In genomic region chr12:49365542-49365941, GRCh38 we compare ENCODE assay signal across 9 cellular contexts. TPM values are rescaled to one million over a fixed set of nuclear protein-coding genes. Genes with fewer than 3 reads are reported as not detected.
DNase-seq lines count a peak whose midpoint lies in the region; ATAC-seq, FAIRE-seq and TF ChIP-seq lines count a peak whose summit lies in the region.
"Had no signal": no experiment of that assay in that cellular context is flagged by ENCODE, and none has a peak within 500 bp of the region (broad histone marks: within the 10 kb centered on the region; RNA-seq: fewer than 3 reads in every experiment).

No MANE protein-coding gene starts in this region.

- DNase-seq in M059J (ENCODE audit: low read depth) (peak; percentile 93), K562 (ENCODE audit: extremely low read depth in 1 of 4, low spot score in 3 of 4) (peak; percentile 29 to 60 (median 32)), neural crest cell (ENCODE audit: low read depth, low spot score) (no peak), small intestine (no peak), islet precursor cell (no peak), sciatic nerve (ENCODE audit: low spot score) (no peak)
- DNase-seq: activated gamma-delta T cell treated with Interleukin-2 at 50 U/mL for 16 hours, NCI-H526 treated with DMSO at 0.1 percent for 48 hours had no signal

- H3K36me3 ChIP-seq in ES-I3 (ENCODE audit: insufficient read depth, low read length): no peaks in the 10 kb centered on the region
- no peaks in the 10 kb centered on the region for H3K36me3 ChIP-seq in K562 (ENCODE audit: control insufficient read depth, insufficient read depth, low read length)
- H3K36me3 ChIP-seq in small intestine (ENCODE audit: control insufficient read depth in 2 of 2, insufficient read depth in 2 of 2, low read length in 2 of 2): no peaks in the 10 kb centered on the region

- POLR2A ChIA-PET in K562 (lab: Yijun Ruan, JAX): interaction anchor here (0.6 to 3.4 kb wide), 9 partner anchors 11 to 376 kb away, joined by 3 to 17 read pairs (median 3); partner anchors contain the start of gene TMBIM6

- H3K4me3 ChIP-seq in K562 (no peak overlapping the region), small intestine (ENCODE audit: low read depth in 1 of 2, low read length in 2 of 2) (no peak overlapping the region)

- no peaks in the 10 kb centered on the region for H3K36me3 Mint-ChIP-seq in neural crest cell (ENCODE audit: low read depth)

- H3K27me3 Mint-ChIP-seq in neural crest cell (ENCODE audit: low read depth): peaks cover 7% of the 10 kb centered on the region

- CTCF ChIA-PET in K562 (lab: Yijun Ruan, JAX; ENCODE audit: low intra/inter-chr PET ratio): interaction anchor here (1.1 kb wide), 1 partner anchor 148 kb away, joined by 3 read pairs; no protein-coding TSS in a partner anchor

- TF ChIP-seq EP300 in K562 (IDR thresholded peaks at IDR 0.05; ENCODE audit: low read length): peak; percentile 63; the same call in 1 of the 2 replicates

- peak overlapping the region; percentile 6; the same call in 1 of the 2 replicates for H3K4me2 ChIP-seq in K562 (ENCODE audit: insufficient read depth, low read length)

- no TSS peak for BruUV-seq in K562 (replicated peaks; lab: Mats Ljungman, UMichigan)

- FAIRE-seq in K562 (lab: Jason Lieb, UNC): peak; percentile 54
- FAIRE-seq in small intestine (lab: Jason Lieb, UNC): no peak

- in situ Hi-C loops in K562 (cut with MboI): no loop called here

- H3K4me1 Mint-ChIP-seq in neural crest cell: peaks cover 23% of the 10 kb centered on the region

- H3K4me3 Mint-ChIP-seq in neural crest cell: peak overlapping the region; percentile 5

- peaks cover 34% of the 10 kb centered on the region for H3K79me2 ChIP-seq in K562 (ENCODE audit: control insufficient read depth, insufficient read depth, low read length)

- TF ChIP-seq CTCF in K562 (IDR thresholded peaks at IDR 0.05 in 2 of 3, conservative IDR thresholded peaks at IDR 0.05 in 1 of 3; ENCODE audit: insufficient read depth in 2 of 3, low read depth in 1 of 3, low read length in 3 of 3): no peak
- no peak for TF ChIP-seq CTCF in neural crest cell (conservative IDR thresholded peaks at IDR 0.05)

- H3K9me3 Mint-ChIP-seq in neural crest cell: no peaks in the 10 kb centered on the region

- H3K27ac Mint-ChIP-seq in neural crest cell (ENCODE audit: unreplicated experiment): no peak overlapping the region

- no peaks in the 10 kb centered on the region for H3K9me1 ChIP-seq in K562 (ENCODE audit: control insufficient read depth, insufficient read depth, low read length)

- no peak for TF ChIP-seq RAD21 in K562 (CRISPR knock-in tag; conservative IDR thresholded peaks at IDR 0.05 in 1 of 2, IDR thresholded peaks at IDR 0.05 in 1 of 2)

- H3K9ac ChIP-seq in ES-I3 (ENCODE audit: low read depth, low read length) (peak overlapping the region; percentile 89; the same call in 1 of the 2 replicates), K562 (ENCODE audit: insufficient read depth in 1 of 2, low read depth in 2 of 2, low read length in 2 of 2) (no peak overlapping the region)

- no peaks in the 10 kb centered on the region for H3K9me3 ChIP-seq in ES-I3 (ENCODE audit: control insufficient read depth, insufficient read depth, low read length)
- no peaks in the 10 kb centered on the region for H3K9me3 ChIP-seq in K562 (replicated peaks; ENCODE audit: control insufficient read depth, insufficient read depth, low read depth, low read length)
- H3K9me3 ChIP-seq in small intestine (ENCODE audit: control insufficient read depth, low read depth): no peaks in the 10 kb centered on the region

- H2AFZ ChIP-seq in K562 (ENCODE audit: low read depth, low read length): no peak overlapping the region

- TF ChIP-seq POLR2A in K562 (conservative IDR thresholded peaks at IDR 0.05): no peak

- 1% methylated on average over 5 of the region's 5 CpGs for WGBS in K562 (ENCODE audit: insufficient coverage, low coverage, missing lambda C conversion rate)
- WGBS in small intestine, 3 donors: 62 to 76% (median 64%) methylated on average over 5 of the region's 5 CpGs

- H3K27ac ChIP-seq in K562 (ENCODE audit: extremely low read depth, low read depth, low read length): no peak overlapping the region
- no peak overlapping the region for H3K27ac ChIP-seq in small intestine (ENCODE audit: low read depth in 1 of 2, low read length in 1 of 2)

- H4K20me1 ChIP-seq in K562 (replicated peaks; ENCODE audit: control insufficient read depth, insufficient read depth, low read length): no peaks in the 10 kb centered on the region

- ATAC-seq in K562 (no peak), sciatic nerve (no peak)

- H3K4me1 ChIP-seq in ES-I3 (ENCODE audit: insufficient read depth, low read length) (peaks cover 6% of the 10 kb centered on the region; the same call in 1 of the 2 replicates), K562 (replicated peaks in 1 of 2; ENCODE audit: control insufficient read depth in 2 of 2, insufficient read depth in 2 of 2, low read length in 2 of 2) (peaks cover 12 to 25% of the 10 kb centered on the region in 2 experiments; a peak in 3 of 5 replicates), small intestine (ENCODE audit: control insufficient read depth in 2 of 2, insufficient read depth in 1 of 2, low read depth in 1 of 2, low read length in 1 of 2) (no peaks in the 10 kb centered on the region)

- H3K27me3 ChIP-seq in K562 (ENCODE audit: control insufficient read depth in 2 of 2, insufficient read depth in 2 of 2, low read length in 2 of 2): no peaks in the 10 kb centered on the region
- no peaks in the 10 kb centered on the region for H3K27me3 ChIP-seq in small intestine (ENCODE audit: control insufficient read depth in 2 of 2, insufficient read depth in 2 of 2, low read length in 2 of 2)

- intact Hi-C loops in K562 (cut with micrococcal nuclease): loop anchor here (5.0 kb wide), 1 partner anchor 57 kb away; no protein-coding TSS in a partner anchor
- intact Hi-C loops in sciatic nerve (cut with DNase I): no loop called here

RNA-seq across cellular contexts. Expression of gene SPATS2, which starts 1.7 kb away (rescaled TPM):
- 12.3 and 29.9 TPM in 2 replicates for total RNA-seq in M059J (2014; rRNA removed; shearing (Covaris generic))
- 49.5 and 94.9 TPM in 2 replicates for total RNA-seq in K562 (2011; cell fraction: chromatin; rRNA removed; ENCODE audit: low replicate concordance)
- total RNA-seq in K562 (2011; cell fraction: nucleolus; rRNA removed): 28.2 and 31.3 TPM in 2 replicates
- total RNA-seq in K562 (2011; cell fraction: nucleoplasm; rRNA removed): 38.9 and 51.6 TPM in 2 replicates
- total RNA-seq in K562 (2014; rRNA removed) (9.7 and 12.5 TPM in 2 replicates), K562 (2014; rRNA removed; fragmentation: Illumina TruSeq; extraction: Trizol) (18.3 and 20.3 TPM in 2 replicates), K562 (2015; rRNA removed; fragmentation: Illumina TruSeq; extraction: Trizol) (17.8 and 17.9 TPM in 2 replicates), K562 (2021) (14.6 and 16.3 TPM in 2 replicates), neural crest cell (45.2 and 45.7 TPM in 2 replicates), sciatic nerve (14.8 TPM)
- polyA plus RNA-seq in K562 (2011; rRNA removed) (30.0 and 48.2 TPM in 2 replicates), K562 (2014; fragmentation: Illumina TruSeq; extraction: Trizol) (22.6 and 25.3 TPM in 2 replicates), K562 (2014; fragmentation: Nextera tagmentation; extraction: Ambion mirVana) (1 to 10 TPM; 5.4 to 8.7 TPM), K562 (2014; rRNA removed) (14.9 and 17.5 TPM in 2 replicates), small intestine (10 to 100 TPM; 11.9 to 14.4 (median 14.3) TPM)
- polyA plus RNA-seq in K562 (2011; cell fraction: cytosol; rRNA removed): 20.0 and 25.0 TPM in 2 replicates
- polyA plus RNA-seq in K562 (2011; cell fraction: nucleus; rRNA removed): 17.1 and 18.6 TPM in 2 replicates
- 14.7 and 16.8 TPM in 2 replicates for polyA plus RNA-seq in K562 (2012)
- polyA minus RNA-seq in K562 (2011; rRNA and poly(A)+ RNA removed): 41.3 and 51.6 TPM in 2 replicates
- 15.9 and 27.9 TPM in 2 replicates for polyA minus RNA-seq in K562 (2011; cell fraction: cytosol; rRNA and poly(A)+ RNA removed)
- polyA minus RNA-seq in K562 (2011; cell fraction: nucleus; rRNA and poly(A)+ RNA removed): 12.3 and 24.8 TPM in 2 replicates

RNA-seq across cellular contexts. Expression of gene DNAJC22, which starts 18.9 kb away (rescaled TPM):
- total RNA-seq in M059J (2014; rRNA removed; shearing (Covaris generic)): 8.2 and 12.3 TPM in 2 replicates
- total RNA-seq in K562 (2011; cell fraction: chromatin; rRNA removed; ENCODE audit: low replicate concordance): 2.1 and 4.9 TPM in 2 replicates
- 2.0 and 2.3 TPM in 2 replicates for total RNA-seq in K562 (2011; cell fraction: nucleolus; rRNA removed)
- total RNA-seq in K562 (2011; cell fraction: nucleoplasm; rRNA removed): 1.7 and 2.2 TPM in 2 replicates
- total RNA-seq in K562 (2014; rRNA removed) (0.50 and 0.69 TPM in 2 replicates), K562 (2014; rRNA removed; fragmentation: Illumina TruSeq; extraction: Trizol) (0.47 and 0.99 TPM in 2 replicates), K562 (2015; rRNA removed; fragmentation: Illumina TruSeq; extraction: Trizol) (0.40 and 0.45 TPM in 2 replicates), K562 (2021) (0.62 and 0.69 TPM in 2 replicates), neural crest cell (0.32 and 0.35 TPM in 2 replicates), sciatic nerve (not detected)
- polyA plus RNA-seq in K562 (2011; rRNA removed) (0.83 and 1.2 TPM in 2 replicates), K562 (2014; fragmentation: Illumina TruSeq; extraction: Trizol) (0.36 and 0.61 TPM in 2 replicates), K562 (2014; fragmentation: Nextera tagmentation; extraction: Ambion mirVana) (under 1 TPM; 0.10 to 0.15 TPM), K562 (2014; rRNA removed) (0.36 and 0.98 TPM in 2 replicates), small intestine (10 to 100 TPM; 14.9 to 25.3 (median 16.3) TPM)
- 0.80 and 0.89 TPM in 2 replicates for polyA plus RNA-seq in K562 (2011; cell fraction: cytosol; rRNA removed)
- polyA plus RNA-seq in K562 (2011; cell fraction: nucleus; rRNA removed): 0.98 and 2.8 TPM in 2 replicates
- polyA plus RNA-seq in K562 (2012): 0.30 and 0.51 TPM in 2 replicates
- polyA minus RNA-seq in K562 (2011; rRNA and poly(A)+ RNA removed): 0.57 and 0.84 TPM in 2 replicates
- polyA minus RNA-seq in K562 (2011; cell fraction: cytosol; rRNA and poly(A)+ RNA removed): 0.73 and 0.95 TPM in 2 replicates
- polyA minus RNA-seq in K562 (2011; cell fraction: nucleus; rRNA and poly(A)+ RNA removed): 0.33 and 0.67 TPM in 2 replicates

RNA-seq across cellular contexts. Expression of gene C1QL4, which starts 28.6 kb away (rescaled TPM):
- 0.39 TPM in 1 of 2 replicates, not detected in the other for total RNA-seq in M059J (2014; rRNA removed; shearing (Covaris generic))
- 0.77 and 1.9 TPM in 2 replicates for total RNA-seq in K562 (2011; cell fraction: chromatin; rRNA removed; ENCODE audit: low replicate concordance)
- 2.7 and 2.8 TPM in 2 replicates for total RNA-seq in K562 (2011; cell fraction: nucleolus; rRNA removed)
- total RNA-seq in K562 (2011; cell fraction: nucleoplasm; rRNA removed): 1.3 and 1.9 TPM in 2 replicates
- 2.0 and 2.1 TPM in 2 replicates for total RNA-seq in K562 (2014; rRNA removed)
- total RNA-seq in K562 (2014; rRNA removed; fragmentation: Illumina TruSeq; extraction: Trizol): 0.10 and 0.15 TPM in 2 replicates
- 0.14 and 0.23 TPM in 2 replicates for total RNA-seq in K562 (2015; rRNA removed; fragmentation: Illumina TruSeq; extraction: Trizol)
- total RNA-seq in K562 (2021): 1.4 and 1.5 TPM in 2 replicates
- polyA plus RNA-seq in K562 (2011; rRNA removed): 0.35 and 0.81 TPM in 2 replicates
- 0.75 and 1.8 TPM in 2 replicates for polyA plus RNA-seq in K562 (2011; cell fraction: cytosol; rRNA removed)
- polyA plus RNA-seq in K562 (2011; cell fraction: nucleus; rRNA removed): 2.0 and 2.9 TPM in 2 replicates
- polyA plus RNA-seq in K562 (2012): 0.64 and 1.00 TPM in 2 replicates
- polyA plus RNA-seq in K562 (2014; fragmentation: Illumina TruSeq; extraction: Trizol): 0.31 and 0.61 TPM in 2 replicates
- polyA plus RNA-seq in K562 (2014; fragmentation: Nextera tagmentation; extraction: Ambion mirVana): under 1 TPM; 0.08 to 0.10 TPM
- 1.2 and 1.3 TPM in 2 replicates for polyA plus RNA-seq in K562 (2014; rRNA removed)
- 0.18 TPM in 1 of 2 replicates, not detected in the other for polyA minus RNA-seq in K562 (2011; rRNA and poly(A)+ RNA removed)
- 0.38 and 1.0 TPM in 2 replicates for polyA minus RNA-seq in K562 (2011; cell fraction: cytosol; rRNA and poly(A)+ RNA removed)
- 0.94 and 1.00 TPM in 2 replicates for polyA minus RNA-seq in K562 (2011; cell fraction: nucleus; rRNA and poly(A)+ RNA removed)
- total RNA-seq in neural crest cell: 0.63 and 0.80 TPM in 2 replicates
- under 1 TPM in 1 of 3 donors, not detected in 2; 0.07 TPM for polyA plus RNA-seq in small intestine
- not detected for total RNA-seq in sciatic nerve

RNA-seq across cellular contexts. Expression of gene TROAP, which starts 42.5 kb away (rescaled TPM):
- 31.3 and 47.4 TPM in 2 replicates for total RNA-seq in M059J (2014; rRNA removed; shearing (Covaris generic))
- total RNA-seq in K562 (2011; cell fraction: chromatin; rRNA removed; ENCODE audit: low replicate concordance): 116 and 289 TPM in 2 replicates
- total RNA-seq in K562 (2011; cell fraction: nucleolus; rRNA removed): 173 and 178 TPM in 2 replicates
- total RNA-seq in K562 (2011; cell fraction: nucleoplasm; rRNA removed): 141 and 151 TPM in 2 replicates
- total RNA-seq in K562 (2014; rRNA removed) (60.4 and 60.8 TPM in 2 replicates), K562 (2014; rRNA removed; fragmentation: Illumina TruSeq; extraction: Trizol) (39.0 and 56.5 TPM in 2 replicates), K562 (2015; rRNA removed; fragmentation: Illumina TruSeq; extraction: Trizol) (59.2 and 59.8 TPM in 2 replicates), K562 (2021) (72.9 and 83.0 TPM in 2 replicates), neural crest cell (88.0 and 91.2 TPM in 2 replicates), sciatic nerve (0.58 TPM)
- polyA plus RNA-seq in K562 (2011; rRNA removed) (46.4 and 61.0 TPM in 2 replicates), K562 (2014; fragmentation: Illumina TruSeq; extraction: Trizol) (171 and 183 TPM in 2 replicates), K562 (2014; fragmentation: Nextera tagmentation; extraction: Ambion mirVana) (10 to 100 TPM; 52.1 to 53.7 TPM), K562 (2014; rRNA removed) (101 and 112 TPM in 2 replicates), small intestine (10 to 100 TPM in 1 of 3 donors, 1 to 10 TPM in 1, not detected in 1; 1.3 to 29.5 TPM)
- 34.7 and 45.0 TPM in 2 replicates for polyA plus RNA-seq in K562 (2011; cell fraction: cytosol; rRNA removed)
- polyA plus RNA-seq in K562 (2011; cell fraction: nucleus; rRNA removed): 167 and 238 TPM in 2 replicates
- 67.5 and 72.2 TPM in 2 replicates for polyA plus RNA-seq in K562 (2012)
- 26.0 and 27.1 TPM in 2 replicates for polyA minus RNA-seq in K562 (2011; rRNA and poly(A)+ RNA removed)
- 28.1 and 36.8 TPM in 2 replicates for polyA minus RNA-seq in K562 (2011; cell fraction: cytosol; rRNA and poly(A)+ RNA removed)
- 70.8 and 123 TPM in 2 replicates for polyA minus RNA-seq in K562 (2011; cell fraction: nucleus; rRNA and poly(A)+ RNA removed)

Comparison
In these comparisons a context has a peak if more than half of its experiments do, and no peak if none do; other contexts are left out.
1. DNase-seq: peak in M059J (single experiment) and K562 (4 of 4); none in neural crest cell (single experiment), small intestine (single experiment), islet precursor cell (single experiment) and sciatic nerve (single experiment).